ENCODE assay signal across 12 cellular contexts in the genomic region with DNA sequence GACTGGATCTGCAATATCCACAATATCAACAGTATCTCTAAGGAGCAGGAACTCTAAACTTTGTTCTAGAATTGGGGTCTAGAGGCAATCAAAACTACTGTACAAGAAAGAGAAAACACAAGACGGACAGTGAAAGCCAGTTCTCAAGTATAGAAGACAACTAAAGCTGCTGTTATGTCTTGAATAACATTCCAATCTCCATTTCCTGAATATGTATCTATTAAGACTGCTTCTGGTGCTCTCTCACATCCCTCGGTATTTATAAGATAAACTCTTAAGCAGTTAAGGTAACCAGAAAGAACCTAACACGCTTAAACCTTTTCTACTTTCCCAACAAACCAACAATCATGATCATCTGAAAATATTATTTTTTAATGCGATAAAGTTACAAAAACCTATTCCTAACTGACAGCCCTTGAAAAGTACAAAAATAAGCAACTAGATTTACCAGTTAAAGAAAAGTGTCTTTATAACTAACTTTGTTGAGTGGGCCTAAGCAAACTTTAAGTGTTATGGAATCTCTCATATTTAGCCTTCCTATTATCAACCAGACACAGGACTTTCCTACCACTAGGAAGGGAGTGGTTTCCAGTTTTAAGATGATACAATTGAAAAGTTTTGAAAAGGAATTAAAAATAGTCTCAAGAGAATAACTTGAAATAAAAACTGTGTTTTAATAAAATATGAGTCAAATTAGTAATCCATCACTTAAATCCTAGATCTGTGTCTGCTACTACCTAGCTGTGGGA. TPM values are rescaled to one million over a fixed set of nuclear protein-coding genes. Genes with fewer than 3 reads are reported as not detected.
DNase-seq lines count a peak whose midpoint lies in the region; ATAC-seq and TF ChIP-seq lines count a peak whose summit lies in the region.
"Had no signal": no experiment of that assay in that cellular context is flagged by ENCODE, and none has a peak within 500 bp of the region (broad histone marks: within the 10 kb centered on the region; RNA-seq: fewer than 3 reads in every experiment).

No MANE protein-coding gene starts in this region.

- H3K9me3 ChIP-seq in DOHH2 (ENCODE audit: control insufficient read depth, insufficient read depth, low read length) (no peaks in the 10 kb centered on the region), right cardiac atrium (ENCODE audit: control insufficient read depth, low read length) (no peaks in the 10 kb centered on the region), gastrocnemius medialis (no peaks in the 10 kb centered on the region)

- in situ Hi-C loops in gastrocnemius medialis (cut with MboI; ENCODE audit: low sequenced_read_pairs in 4 of 4) = no loop called here

- H3K27ac ChIP-seq in DOHH2 (ENCODE audit: low read depth, low read length) (peak overlapping the region; percentile 71), right cardiac atrium (ENCODE audit: low read length) (peak overlapping the region; percentile 36), gastrocnemius medialis (peak overlapping the region; percentile 35 to 53 (median 44))

- ATAC-seq in right cardiac atrium (peak in 1 of 2 donors; percentile 45), gastrocnemius medialis (no peak), GM21447 (IDR thresholded peaks at IDR 0.05; ENCODE audit: unreplicated experiment) (no peak), GM19463 (IDR thresholded peaks at IDR 0.05; ENCODE audit: unreplicated experiment) (no peak)
- ATAC-seq: activated T-cell treated with anti-CD3 and anti-CD28 coated beads, Interleukin-2, amount 50 U/mL, for 72 hours had no signal

- peaks cover 13% of the 10 kb centered on the region for H3F3A ChIP-seq in DOHH2 (ENCODE audit: control insufficient read depth, insufficient read depth)

- H3K4me3 ChIP-seq in DOHH2 (ENCODE audit: low read length) (peak overlapping the region; percentile 34), WI38 (ENCODE audit: low read depth, low read length) (peak overlapping the region; percentile 33), right cardiac atrium (ENCODE audit: low read length) (no peak overlapping the region), gastrocnemius medialis (no peak overlapping the region)

- H3K27me3 ChIP-seq in DOHH2 (ENCODE audit: control insufficient read depth, low read length) = no peaks in the 10 kb centered on the region
- H3K27me3 ChIP-seq in right cardiac atrium (ENCODE audit: control insufficient read depth, insufficient read depth) = no peaks in the 10 kb centered on the region
- H3K27me3 ChIP-seq in gastrocnemius medialis = no peaks in the 10 kb centered on the region

- WGBS in right cardiac atrium = 67% methylated on average over 4 of the region's 4 CpGs

- no peaks in the 10 kb centered on the region for H3K9me2 ChIP-seq in DOHH2 (replicated peaks; ENCODE audit: control insufficient read depth, low read length)

- peak overlapping the region; percentile 57 for H3K4me2 ChIP-seq in DOHH2 (ENCODE audit: low read length)

- intact Hi-C loops in right cardiac atrium (cut with DNase I) = no loop called here
- intact Hi-C loops in gastrocnemius medialis (cut with DNase I; ENCODE audit: low total_unique reads) = no loop called here

- TF ChIP-seq CTCF in DOHH2 (IDR thresholded peaks at IDR 0.05; ENCODE audit: low read depth, low read length, poor library complexity, severe bottlenecking) (no peak), WI38 (IDR thresholded peaks at IDR 0.05; ENCODE audit: low read depth, low read length) (no peak), gastrocnemius medialis (IDR thresholded peaks at IDR 0.05 in 4 of 5, conservative IDR thresholded peaks at IDR 0.05 in 1 of 5) (no peak)

- H3K36me3 ChIP-seq in DOHH2 (ENCODE audit: control insufficient read depth, low read length) = peaks cover 8% of the 10 kb centered on the region
- no peaks in the 10 kb centered on the region for H3K36me3 ChIP-seq in gastrocnemius medialis

- no peaks in the 10 kb centered on the region for H4K20me1 ChIP-seq in DOHH2 (ENCODE audit: control insufficient read depth, insufficient read depth, low read depth, low read length)

- H3K79me2 ChIP-seq in DOHH2 (ENCODE audit: control insufficient read depth, low read length) = peaks cover 98% of the 10 kb centered on the region

- H3K4me1 ChIP-seq in DOHH2 (ENCODE audit: control insufficient read depth, low read length) (peaks cover 67% of the 10 kb centered on the region), right cardiac atrium (ENCODE audit: control insufficient read depth, insufficient read depth, low read length) (peaks cover 3% of the 10 kb centered on the region), gastrocnemius medialis (peaks cover 7 to 24% of the 10 kb centered on the region in 2 donors)

- DNase-seq in right cardiac atrium = no peak
- DNase-seq in gastrocnemius medialis = no peak
- DNase-seq in activated CD4-positive, alpha-beta T cell treated with anti-CD3 and anti-CD28 coated beads, Interleukin-2, amount 50 U/mL, for 48 hours = no peak
- no peak for DNase-seq in nucleus accumbens (lab: John Stamatoyannopoulos, UW)
- DNase-seq: activated CD4-positive, alpha-beta T cell treated with anti-CD3 and anti-CD28 coated beads for 4 hours; activated T-cell treated with anti-CD3 and anti-CD28 coated beads, Interleukin-2, amount 50 U/mL, for 72 hours; occipital lobe; SW 1271 had no signal

- TF ChIP-seq POLR2A in gastrocnemius medialis (IDR thresholded peaks at IDR 0.05) = no peak

RNA-seq across cellular contexts. Expression of gene NUMB, which starts 30.7 kb away (rescaled TPM):
- total RNA-seq in right cardiac atrium (10 to 100 TPM; 40.8 to 50.0 (median 43.5) TPM), gastrocnemius medialis (10 to 100 TPM; 14.3 to 29.8 (median 23.6) TPM)
- 21.1 TPM for polyA plus RNA-seq in right cardiac atrium

Comparison
In these comparisons a context has a peak if more than half of its experiments do, and no peak if none do; other contexts are left out.
1. H3K4me3 ChIP-seq: peak in DOHH2 (single experiment) and WI38 (single experiment); none in right cardiac atrium (single experiment) and gastrocnemius medialis (0 of 4).
2. Peak in every context shown above with its lines, with median percentiles within 50 percentile points of each other: H3K27ac ChIP-seq.